ENCODE assay signal across 27 cellular contexts in genomic region chr16:11392041-11392581, GRCh38. TPM values are rescaled to one million over a fixed set of nuclear protein-coding genes. Genes with fewer than 3 reads are reported as not detected.
DNase-seq lines count a peak whose midpoint lies in the region; ATAC-seq, FAIRE-seq and TF ChIP-seq lines count a peak whose summit lies in the region.
"Had no signal": no experiment of that assay in that cellular context is flagged by ENCODE, and none has a peak within 500 bp of the region (broad histone marks: within the 10 kb centered on the region; RNA-seq: fewer than 3 reads in every experiment).

No MANE protein-coding gene starts in this region.

- TF ChIP-seq EP300 in HepG2 (IDR thresholded peaks at IDR 0.05; ENCODE audit: low read depth in 2 of 2, low read length in 2 of 2) (no peak), HepG2 (CRISPR knock-in tag; IDR thresholded peaks at IDR 0.05; ENCODE audit: borderline replicate concordance) (no peak)

- in situ Hi-C loops in HepG2 (cut with HindIII; ENCODE audit: extremely low pct_ligation_motif_present, low pct_unique_long_range_greater_than_20kb), result loop anchor here (10.0 kb wide), 1 partner anchor 323 kb away; no protein-coding TSS in a partner anchor

- FAIRE-seq in HepG2 (lab: Jason Lieb, UNC), result no peak
- FAIRE-seq: GM19239 had no signal

- TF ChIP-seq POLR2A in HepG2 (IDR thresholded peaks at IDR 0.05; ENCODE audit: insufficient read depth in 1 of 2, low read depth in 2 of 2, low read length in 2 of 2) (no peak), right lobe of liver (IDR thresholded peaks at IDR 0.05) (no peak)

- no peak overlapping the region for H2AFZ ChIP-seq in HepG2 (ENCODE audit: low read length)

- DNase-seq in DMS79 treated with DMSO at 0.1 percent for 48 hours (lab: John Stamatoyannopoulos, UW), result peak; percentile 32
- DNase-seq in DMS79 (lab: John Stamatoyannopoulos, UW), result no peak
- no peak for DNase-seq in HepG2 (ENCODE audit: low spot score)
- no peak for DNase-seq in right lobe of liver
- DNase-seq in islet precursor cell, result peak; percentile 52
- DNase-seq in aorta, result peak; percentile 34 to 61
- no peak for DNase-seq in omental fat pad (ENCODE audit: low spot score)
- DNase-seq: activated CD8-positive, alpha-beta memory T cell treated with anti-CD3 and anti-CD28 coated beads, Interleukin-2, amount 50 U/mL, for 48 hours; activated CD8-positive, alpha-beta T cell treated with anti-CD3 and anti-CD28 coated beads for 36 hours; activated naive CD4-positive, alpha-beta T cell treated with anti-CD3 and anti-CD28 coated beads for 36 hours; adrenal gland; brain microvascular endothelial cell; GOT3; hippocampal formation; NCI-H1694; NCI-H526; SIG-M5; SW 1271; testis had no signal

- no peak overlapping the region for H3K27ac ChIP-seq in HepG2 (ENCODE audit: extremely low read length, insufficient read depth, low read length)
- no peak overlapping the region for H3K27ac ChIP-seq in right lobe of liver
- H3K27ac ChIP-seq in aorta (ENCODE audit: low read depth in 1 of 2, low read length in 2 of 2), result no peak overlapping the region
- H3K27ac ChIP-seq: adrenal gland, brain microvascular endothelial cell, C4-2B, dorsolateral prefrontal cortex, gastrocnemius medialis, skin epidermis, testis had no signal

- H3K4me1 ChIP-seq in HepG2 (ENCODE audit: insufficient read depth, low read length) (peaks cover 46% of the 10 kb centered on the region), right lobe of liver (no peaks in the 10 kb centered on the region), aorta (ENCODE audit: control insufficient read depth in 1 of 2, insufficient read depth in 2 of 2, low read length in 2 of 2) (no peaks in the 10 kb centered on the region)
- H3K4me1 ChIP-seq: adrenal gland, Caco-2 had no signal

- H3K36me3 ChIP-seq in HepG2 (replicated peaks in 1 of 2; ENCODE audit: control insufficient read depth in 1 of 2, insufficient read depth in 2 of 2, low read length in 2 of 2) (no peaks in the 10 kb centered on the region), right lobe of liver (no peaks in the 10 kb centered on the region), aorta (ENCODE audit: control insufficient read depth in 1 of 2, insufficient read depth in 2 of 2, low read length in 1 of 2) (no peaks in the 10 kb centered on the region)
- H3K36me3 ChIP-seq: adrenal gland, brain microvascular endothelial cell, gastrocnemius medialis had no signal

- H3K4me3 ChIP-seq in HepG2 (replicated peaks in 1 of 3; ENCODE audit: insufficient read depth in 1 of 3, low read depth in 2 of 3, low read length in 3 of 3), result peak overlapping the region in 1 of 3 experiments; percentile 20; a peak in 1 of 6 replicates
- H3K4me3 ChIP-seq in right lobe of liver, result no peak overlapping the region
- H3K4me3 ChIP-seq in aorta (ENCODE audit: low read length in 2 of 2), result no peak overlapping the region
- H3K4me3 ChIP-seq: adrenal gland, dorsolateral prefrontal cortex, gastrocnemius medialis, skin epidermis, testis had no signal

- CTCF ChIA-PET in HepG2 (lab: Yijun Ruan, JAX; ENCODE audit: low intra/inter-chr PET ratio, low total read pairs), result no interaction called here

- no TSS peak for BruUV-seq in HepG2 (replicated peaks; lab: Mats Ljungman, UMichigan)

- H3K27me3 ChIP-seq in HepG2 (ENCODE audit: control insufficient read depth in 1 of 2, insufficient read depth in 2 of 2, low read length in 2 of 2) (peaks cover 42 to 79% of the 10 kb centered on the region in 2 experiments), right lobe of liver (no peaks in the 10 kb centered on the region), aorta (ENCODE audit: control insufficient read depth in 1 of 2, insufficient read depth in 2 of 2, low read length in 1 of 2) (no peaks in the 10 kb centered on the region)
- H3K27me3 ChIP-seq: adrenal gland, dorsolateral prefrontal cortex, gastrocnemius medialis, testis had no signal

- H3K9me3 ChIP-seq in HepG2 (ENCODE audit: low read length) (no peaks in the 10 kb centered on the region), right lobe of liver (no peaks in the 10 kb centered on the region), aorta (ENCODE audit: control insufficient read depth, low read length) (no peaks in the 10 kb centered on the region)
- H3K9me3 ChIP-seq: adrenal gland, Caco-2, gastrocnemius medialis, testis had no signal

- 16% methylated on average over 11 of the region's 19 CpGs for WGBS in HepG2 (ENCODE audit: low lambda C conversion rate)
- WGBS in right lobe of liver (ENCODE audit: insufficient coverage, low coverage, low lambda C conversion rate, missing lambda C conversion rate), result 100% methylated on average over 2 of the region's 19 CpGs
- 79 to 88% methylated on average over 19 of the region's 19 CpGs for whole genome bisulfite sequencing in aorta, 2 donors

- peak overlapping the region; percentile 10; the same call in 1 of the 2 replicates for H3K4me2 ChIP-seq in HepG2 (ENCODE audit: low read depth, low read length)

- H4K20me1 ChIP-seq in HepG2 (ENCODE audit: insufficient read depth, low read length), result no peaks in the 10 kb centered on the region

- POLR2A ChIA-PET in HepG2 (lab: Yijun Ruan, JAX), result interaction anchor here (1.0 to 1.5 kb wide), 2 partner anchors 337 to 351 kb away, joined by 3 read pairs; partner anchors contain the start of gene TXNDC11

- intact Hi-C loops in HepG2 (cut with micrococcal nuclease; ENCODE audit: unreplicated experiment) (no loop called here), right lobe of liver (cut with DNase I) (loop anchor here (10.0 kb wide), 2 partner anchors 413 to 423 kb away; no protein-coding TSS in a partner anchor), aorta (cut with DNase I) (loop anchor here in 1 of 2 donors (10.0 kb wide), 1 partner anchor 423 kb away; no protein-coding TSS in a partner anchor)

- H3K79me2 ChIP-seq in HepG2 (ENCODE audit: insufficient read depth, low read length), result no peaks in the 10 kb centered on the region

- TF ChIP-seq RAD21 in HepG2 (CRISPR knock-in tag; IDR thresholded peaks at IDR 0.05), result no peak

- no peak overlapping the region for H3K9ac ChIP-seq in HepG2 (ENCODE audit: insufficient read depth, low read depth, low read length)

- ATAC-seq in HepG2 (no peak), right lobe of liver (no peak), aorta (ENCODE audit: low FRiP score) (no peak), GM19023 (IDR thresholded peaks at IDR 0.05; ENCODE audit: unreplicated experiment) (no peak), omental fat pad (ENCODE audit: low FRiP score) (no peak)
- ATAC-seq: activated CD8-positive, alpha-beta T cell treated with anti-CD3 and anti-CD28 coated beads for 36 hours; Panc1 had no signal

- 0 out of 2 replicates have a peak, but pooled peaks have one; percentile 3 for TF ChIP-seq CTCF in HepG2 (CRISPR knock-in tag; IDR thresholded peaks at IDR 0.05)
- no peak for TF ChIP-seq CTCF in right lobe of liver (IDR thresholded peaks at IDR 0.05)
- TF ChIP-seq CTCF in omental fat pad (IDR thresholded peaks at IDR 0.05), result no peak

TF ChIP-seq in HepG2, 621 proteins besides CTCF, POLR2A, EP300 and RAD21 (continues in another document):
- TF ChIP-seq MLX (CRISPR knock-in tag; IDR thresholded peaks at IDR 0.05) (no peak), ZFP36L1 (CRISPR knock-in tag; IDR thresholded peaks at IDR 0.05) (no peak)

RNA-seq across cellular contexts. Expression of gene RMI2, which starts 46.9 kb away (rescaled TPM):
- total RNA-seq in HepG2 (2016; rRNA removed; fragmentation: Illumina TruSeq; extraction: Trizol), result 55.7 and 65.3 TPM in 2 replicates
- total RNA-seq in HepG2 (2016; cell fraction: cytosol; rRNA removed; fragmentation: Illumina TruSeq; extraction: Trizol; ENCODE audit: low read depth), result 8.6 and 11.0 TPM in 2 replicates
- total RNA-seq in HepG2 (2016; cell fraction: insoluble cytoplasmic fraction; rRNA removed; fragmentation: Illumina TruSeq; extraction: Trizol), result 51.5 and 55.7 TPM in 2 replicates
- 28.4 and 29.3 TPM in 2 replicates for total RNA-seq in HepG2 (2016; cell fraction: membrane; rRNA removed; fragmentation: Illumina TruSeq; extraction: Trizol)
- 23.6 and 25.7 TPM in 2 replicates for total RNA-seq in HepG2 (2016; cell fraction: nucleus; rRNA removed; fragmentation: Illumina TruSeq; extraction: Trizol)
- polyA plus RNA-seq in HepG2 (2011; rRNA removed), result 15.3 and 24.5 TPM in 2 replicates
- 18.8 and 22.1 TPM in 2 replicates for polyA plus RNA-seq in HepG2 (2011; cell fraction: cytosol; rRNA removed)
- 10.4 and 11.9 TPM in 2 replicates for polyA plus RNA-seq in HepG2 (2011; cell fraction: nucleus; rRNA removed)
- polyA plus RNA-seq in HepG2 (2012), result 19.5 and 50.3 TPM in 2 replicates
- polyA plus RNA-seq in HepG2 (2016; cell fraction: cytosol; fragmentation: Illumina TruSeq; extraction: Trizol; ENCODE audit: low read depth), result 10.8 and 11.1 TPM in 2 replicates
- 90.6 and 102 TPM in 2 replicates for polyA plus RNA-seq in HepG2 (2016; cell fraction: insoluble cytoplasmic fraction; fragmentation: Illumina TruSeq; extraction: Trizol; ENCODE audit: low read depth)
- polyA plus RNA-seq in HepG2 (2016; cell fraction: membrane; fragmentation: Illumina TruSeq; extraction: Trizol; ENCODE audit: low read depth), result 27.3 and 29.2 TPM in 2 replicates
- polyA plus RNA-seq in HepG2 (2016; cell fraction: nucleus; fragmentation: Illumina TruSeq; extraction: Trizol; ENCODE audit: insufficient read depth, low read depth), result 54.0 and 54.7 TPM in 2 replicates
- polyA minus RNA-seq in HepG2 (2011; rRNA and poly(A)+ RNA removed; ENCODE audit: low replicate concordance), result 9.1 and 22.0 TPM in 2 replicates
- 12.6 and 15.4 TPM in 2 replicates for polyA minus RNA-seq in HepG2 (2011; cell fraction: cytosol; rRNA and poly(A)+ RNA removed)
- 8.4 and 8.7 TPM in 2 replicates for polyA minus RNA-seq in HepG2 (2011; cell fraction: nucleus; rRNA and poly(A)+ RNA removed)
- total RNA-seq in right lobe of liver, result 1 to 10 TPM in 3 of 6 experiments, under 1 TPM in 3; 0.37 to 2.9 (median 1.0) TPM
- 1 to 10 TPM in 1 of 2 donors, under 1 TPM in 1; 0.81 to 1.7 TPM for total RNA-seq in aorta
- polyA plus RNA-seq in aorta, result under 1 TPM in 1 of 2 donors, not detected in 1; 0.61 TPM
- 1 to 10 TPM in 2 of 4 donors, under 1 TPM in 1, not detected in 1; 0.72 to 1.7 (median 1.2) TPM for total RNA-seq in omental fat pad

Comparison
In these comparisons a context has a peak if more than half of its experiments do, and no peak if none do; other contexts are left out.
1. DNase-seq: peak in DMS79 treated with DMSO at 0.1 percent for 48 hours (single experiment), islet precursor cell (single experiment) and aorta (2 of 2); none in DMS79 (single experiment), HepG2 (single experiment), right lobe of liver (0 of 3) and omental fat pad (single experiment).